In genomic region chr6:135265278-135265677, GRCh38 we compare ENCODE assay signal across 12 cellular contexts.
"Had no signal": no experiment of that assay in that cellular context is flagged by ENCODE, and none has a peak within 500 bp of the region (broad histone marks: within the 10 kb centered on the region; RNA-seq: fewer than 3 reads in every experiment).

No MANE protein-coding gene starts in this region.

- DNase-seq: activated CD4-positive, alpha-beta T cell treated with anti-CD3 and anti-CD28 coated beads for 48 hours; amygdala; effector memory CD4-positive, alpha-beta T cell; hippocampal formation; left ventricle myocardium superior; mesenchymal stem cell; stimulated activated CD4-positive, alpha-beta T cell treated with anti-CD3 and anti-CD28 coated beads, Interleukin-12 subunit alpha, Interleukin-12 subunit beta, amount 100 ng/mL, for 4 hours; T-helper 9 cell had no signal

- H3K27me3 Mint-ChIP-seq: activated naive CD4-positive, alpha-beta T cell treated with anti-CD3 and anti-CD28 coated beads, Interleukin-2, amount 50 U/mL, for 24 hours; brain; stimulated activated naive CD8-positive, alpha-beta T cell treated with anti-CD3 and anti-CD28 coated beads, Interleukin-15, Interleukin-2, amounts not matched to agents 100 ng/mL and 50 ng/mL, for 24 hours had no signal

- H3K27ac ChIP-seq: thoracic aorta had no signal

- H3K36me3 ChIP-seq: thoracic aorta had no signal

- H3K27ac Mint-ChIP-seq: activated naive CD4-positive, alpha-beta T cell treated with anti-CD3 and anti-CD28 coated beads, Interleukin-2, amount 50 U/mL, for 24 hours; brain; stimulated activated naive CD8-positive, alpha-beta T cell treated with anti-CD3 and anti-CD28 coated beads, Interleukin-15, Interleukin-2, amounts not matched to agents 100 ng/mL and 50 ng/mL, for 24 hours had no signal

- H3K4me3 Mint-ChIP-seq: activated naive CD4-positive, alpha-beta T cell treated with anti-CD3 and anti-CD28 coated beads, Interleukin-2, amount 50 U/mL, for 24 hours; brain; stimulated activated naive CD8-positive, alpha-beta T cell treated with anti-CD3 and anti-CD28 coated beads, Interleukin-15, Interleukin-2, amounts not matched to agents 100 ng/mL and 50 ng/mL, for 24 hours had no signal

- H3K9me3 Mint-ChIP-seq: activated naive CD4-positive, alpha-beta T cell treated with anti-CD3 and anti-CD28 coated beads, Interleukin-2, amount 50 U/mL, for 24 hours; brain; stimulated activated naive CD8-positive, alpha-beta T cell treated with anti-CD3 and anti-CD28 coated beads, Interleukin-15, Interleukin-2, amounts not matched to agents 100 ng/mL and 50 ng/mL, for 24 hours had no signal

- H3K36me3 Mint-ChIP-seq: activated naive CD4-positive, alpha-beta T cell treated with anti-CD3 and anti-CD28 coated beads, Interleukin-2, amount 50 U/mL, for 24 hours; brain had no signal

- H3K9me3 ChIP-seq: thoracic aorta had no signal

- ATAC-seq: left ventricle myocardium superior had no signal

- H3K4me3 ChIP-seq: thoracic aorta had no signal

- H3K4me1 Mint-ChIP-seq: activated naive CD4-positive, alpha-beta T cell treated with anti-CD3 and anti-CD28 coated beads, Interleukin-2, amount 50 U/mL, for 24 hours; brain had no signal
